ENCODE assay signal across 1 cellular context in genomic region chr6:39731565-39731964, GRCh38.
TF ChIP-seq lines count a peak whose summit lies in the region.

No MANE protein-coding gene starts in this region.

TF ChIP-seq in GM23338, 12 proteins besides CTCF, POLR2A, EP300 and RAD21 (continued from another document):
- no peak for TF ChIP-seq ZNF462 (CRISPR knock-in tag; IDR thresholded peaks at IDR 0.05)
- no peak for TF ChIP-seq EZH2 (IDR thresholded peaks at IDR 0.05; ENCODE audit: low read depth, unreplicated experiment)
- TF ChIP-seq NANOG (IDR thresholded peaks at IDR 0.05; ENCODE audit: borderline replicate concordance): no peak
- no peak for TF ChIP-seq EZH2phosphoT487 (IDR thresholded peaks at IDR 0.05; ENCODE audit: unreplicated experiment)
- no peak for TF ChIP-seq POLR2AphosphoS5 (IDR thresholded peaks at IDR 0.05; ENCODE audit: low read depth)
- no peak for TF ChIP-seq JUNB (IDR thresholded peaks at IDR 0.05; ENCODE audit: unreplicated experiment)
- TF ChIP-seq ETS1 (IDR thresholded peaks at IDR 0.05): no peak
